In the genomic region with DNA sequence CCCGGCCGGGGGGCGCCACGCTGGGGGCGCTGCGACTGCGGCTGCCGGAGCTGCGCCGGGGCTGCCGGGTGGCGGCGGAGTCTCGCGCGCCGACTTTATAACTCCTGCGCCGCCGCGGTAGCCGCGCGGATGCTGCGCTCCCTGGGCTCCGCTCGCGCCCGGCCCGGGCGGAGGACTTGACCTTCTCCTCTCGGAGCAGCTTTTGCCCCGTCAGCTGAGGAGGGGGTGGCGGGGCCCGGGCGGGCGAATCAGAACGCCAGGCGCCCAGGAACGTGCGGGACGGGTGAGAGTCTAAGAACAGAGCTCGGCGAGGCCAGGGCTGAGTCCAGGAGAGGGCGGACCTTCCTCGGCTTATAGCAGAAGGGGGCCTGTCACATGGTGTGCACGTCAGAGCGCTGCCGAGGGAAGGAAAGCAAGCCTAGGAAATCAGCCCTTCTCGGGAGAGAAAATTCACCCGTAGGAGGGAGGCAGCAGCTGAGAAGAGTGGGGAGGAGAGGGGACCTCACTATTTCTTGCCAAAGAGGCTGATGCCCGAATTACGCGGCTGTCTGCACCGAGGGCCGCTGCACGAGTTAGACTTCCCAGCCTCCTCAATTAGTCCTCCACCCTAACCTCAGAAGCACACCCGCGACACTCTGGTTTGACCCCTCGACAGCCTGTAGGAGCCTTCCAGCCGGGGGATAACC, we compare ENCODE assay signal across 1 cellular context.
TF ChIP-seq lines count a peak whose summit lies in the region.

A gene (minus strand): TSS at position 327 of the 686 bp plus-strand sequence. CDS start 415 bp downstream, outside the sequence.

TF ChIP-seq in HepG2, 621 proteins besides CTCF, POLR2A, EP300 and RAD21 (continued from another document and continues in another):
- TF ChIP-seq, protein P1, sequence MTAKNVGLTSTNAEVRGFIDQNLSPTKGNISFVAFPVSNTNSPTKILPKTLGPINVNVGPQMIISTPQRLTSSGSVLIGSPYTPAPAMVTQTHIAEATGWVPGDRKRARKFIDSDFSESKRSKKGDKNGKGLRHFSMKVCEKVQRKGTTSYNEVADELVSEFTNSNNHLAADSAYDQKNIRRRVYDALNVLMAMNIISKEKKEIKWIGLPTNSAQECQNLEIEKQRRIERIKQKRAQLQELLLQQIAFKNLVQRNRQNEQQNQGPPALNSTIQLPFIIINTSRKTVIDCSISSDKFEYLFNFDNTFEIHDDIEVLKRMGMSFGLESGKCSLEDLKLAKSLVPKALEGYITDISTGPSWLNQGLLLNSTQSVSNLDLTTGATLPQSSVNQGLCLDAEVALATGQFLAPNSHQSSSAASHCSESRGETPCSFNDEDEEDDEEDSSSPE (CRISPR knock-in tag; IDR thresholded peaks at IDR 0.05) = peak; percentile 54
- TF ChIP-seq FOXJ3 (CRISPR knock-in tag; IDR thresholded peaks at IDR 0.05; ENCODE audit: borderline replicate concordance) (no peak), CBX2 (IDR thresholded peaks at IDR 0.05; ENCODE audit: low read depth, low read length) (no peak), CBX2 (CRISPR knock-in tag; IDR thresholded peaks at IDR 0.05; ENCODE audit: low read depth) (peak; percentile 71), SPEN (CRISPR knock-in tag; IDR thresholded peaks at IDR 0.05; ENCODE audit: low read depth) (no peak), FOXK1 (CRISPR knock-in tag; IDR thresholded peaks at IDR 0.05; ENCODE audit: borderline replicate concordance, low read depth) (no peak), TCF7L2 (IDR thresholded peaks at IDR 0.05; ENCODE audit: low read depth, low read length) (no peak), BRCA1 (CRISPR knock-in tag; IDR thresholded peaks at IDR 0.05) (no peak), ZNF557 (CRISPR knock-in tag; IDR thresholded peaks at IDR 0.05) (no peak), HOXA7 (CRISPR knock-in tag; IDR thresholded peaks at IDR 0.05) (no peak), ZFX (CRISPR knock-in tag; IDR thresholded peaks at IDR 0.05; ENCODE audit: low read depth) (0 out of 2 replicates have a peak, but pooled peaks have one; percentile 28), ZNF263 (CRISPR knock-in tag; IDR thresholded peaks at IDR 0.05) (no peak; the same call in 1 of the 2 replicates), KLF15 (CRISPR knock-in tag; IDR thresholded peaks at IDR 0.05; ENCODE audit: borderline replicate concordance) (no peak), SALL2 (CRISPR knock-in tag; IDR thresholded peaks at IDR 0.05) (0 out of 2 replicates have a peak, but pooled peaks have one; percentile 23), KLF9 (CRISPR knock-in tag; IDR thresholded peaks at IDR 0.05; ENCODE audit: low read depth) (no peak), ZIK1 (CRISPR knock-in tag; IDR thresholded peaks at IDR 0.05; ENCODE audit: borderline replicate concordance, low read depth) (no peak), ZBTB42 (CRISPR knock-in tag; IDR thresholded peaks at IDR 0.05) (no peak), HOXA9 (CRISPR knock-in tag; IDR thresholded peaks at IDR 0.05; ENCODE audit: borderline replicate concordance) (no peak), CCDC6 (CRISPR knock-in tag; IDR thresholded peaks at IDR 0.05) (peak; percentile 41; the same call in 1 of the 2 replicates), ZNF234 (CRISPR knock-in tag; conservative IDR thresholded peaks at IDR 0.05) (no peak), CENPX (CRISPR knock-in tag; IDR thresholded peaks at IDR 0.05) (no peak), ZFP37 (CRISPR knock-in tag; IDR thresholded peaks at IDR 0.05; ENCODE audit: borderline replicate concordance) (no peak), HDAC6 (IDR thresholded peaks at IDR 0.05; ENCODE audit: low read depth, low read length) (no peak), AGO2 (optimal IDR thresholded peaks at IDR 0.05; ENCODE audit: low read depth, low read length) (no peak), ZNF644 (CRISPR knock-in tag; IDR thresholded peaks at IDR 0.05; ENCODE audit: low read depth) (no peak), ZNF550 (CRISPR knock-in tag; IDR thresholded peaks at IDR 0.05; ENCODE audit: borderline replicate concordance) (no peak)
- TF ChIP-seq, protein P2, sequence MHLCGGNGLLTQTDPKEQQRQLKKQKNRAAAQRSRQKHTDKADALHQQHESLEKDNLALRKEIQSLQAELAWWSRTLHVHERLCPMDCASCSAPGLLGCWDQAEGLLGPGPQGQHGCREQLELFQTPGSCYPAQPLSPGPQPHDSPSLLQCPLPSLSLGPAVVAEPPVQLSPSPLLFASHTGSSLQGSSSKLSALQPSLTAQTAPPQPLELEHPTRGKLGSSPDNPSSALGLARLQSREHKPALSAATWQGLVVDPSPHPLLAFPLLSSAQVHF (CRISPR knock-in tag; IDR thresholded peaks at IDR 0.05) = no peak
- TF ChIP-seq, protein P3, sequence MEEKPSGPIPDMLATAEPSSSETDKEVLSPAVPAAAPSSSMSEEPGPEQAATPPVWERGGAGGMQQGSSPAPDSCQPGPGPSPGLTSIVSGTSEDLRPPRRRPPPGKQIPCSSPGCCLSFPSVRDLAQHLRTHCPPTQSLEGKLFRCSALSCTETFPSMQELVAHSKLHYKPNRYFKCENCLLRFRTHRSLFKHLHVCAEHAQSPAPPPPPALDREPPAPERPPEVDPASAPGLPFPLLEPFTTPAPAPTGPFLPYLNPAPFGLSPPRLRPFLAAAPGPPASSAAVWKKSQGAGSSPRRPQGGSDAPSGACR (CRISPR knock-in tag; IDR thresholded peaks at IDR 0.05) = no peak
- TF ChIP-seq, protein P4, sequence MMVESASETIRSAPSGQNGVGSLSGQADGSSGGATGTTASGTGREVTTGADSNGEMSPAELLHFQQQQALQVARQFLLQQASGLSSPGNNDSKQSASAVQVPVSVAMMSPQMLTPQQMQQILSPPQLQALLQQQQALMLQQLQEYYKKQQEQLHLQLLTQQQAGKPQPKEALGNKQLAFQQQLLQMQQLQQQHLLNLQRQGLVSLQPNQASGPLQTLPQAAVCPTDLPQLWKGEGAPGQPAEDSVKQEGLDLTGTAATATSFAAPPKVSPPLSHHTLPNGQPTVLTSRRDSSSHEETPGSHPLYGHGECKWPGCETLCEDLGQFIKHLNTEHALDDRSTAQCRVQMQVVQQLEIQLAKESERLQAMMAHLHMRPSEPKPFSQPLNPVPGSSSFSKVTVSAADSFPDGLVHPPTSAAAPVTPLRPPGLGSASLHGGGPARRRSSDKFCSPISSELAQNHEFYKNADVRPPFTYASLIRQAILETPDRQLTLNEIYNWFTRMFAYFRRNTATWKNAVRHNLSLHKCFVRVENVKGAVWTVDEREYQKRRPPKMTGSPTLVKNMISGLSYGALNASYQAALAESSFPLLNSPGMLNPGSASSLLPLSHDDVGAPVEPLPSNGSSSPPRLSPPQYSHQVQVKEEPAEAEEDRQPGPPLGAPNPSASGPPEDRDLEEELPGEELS (CRISPR knock-in tag; IDR thresholded peaks at IDR 0.05) = no peak
- TF ChIP-seq, protein P5, sequence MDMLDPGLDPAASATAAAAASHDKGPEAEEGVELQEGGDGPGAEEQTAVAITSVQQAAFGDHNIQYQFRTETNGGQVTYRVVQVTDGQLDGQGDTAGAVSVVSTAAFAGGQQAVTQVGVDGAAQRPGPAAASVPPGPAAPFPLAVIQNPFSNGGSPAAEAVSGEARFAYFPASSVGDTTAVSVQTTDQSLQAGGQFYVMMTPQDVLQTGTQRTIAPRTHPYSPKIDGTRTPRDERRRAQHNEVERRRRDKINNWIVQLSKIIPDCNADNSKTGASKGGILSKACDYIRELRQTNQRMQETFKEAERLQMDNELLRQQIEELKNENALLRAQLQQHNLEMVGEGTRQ (IDR thresholded peaks at IDR 0.05; ENCODE audit: low read depth, low read length) = peak; percentile 58
- TF ChIP-seq, protein P5 (CRISPR knock-in tag; IDR thresholded peaks at IDR 0.05; ENCODE audit: borderline replicate concordance) = peak; percentile 49; the same call in 1 of the 2 replicates
- TF ChIP-seq, protein P6, sequence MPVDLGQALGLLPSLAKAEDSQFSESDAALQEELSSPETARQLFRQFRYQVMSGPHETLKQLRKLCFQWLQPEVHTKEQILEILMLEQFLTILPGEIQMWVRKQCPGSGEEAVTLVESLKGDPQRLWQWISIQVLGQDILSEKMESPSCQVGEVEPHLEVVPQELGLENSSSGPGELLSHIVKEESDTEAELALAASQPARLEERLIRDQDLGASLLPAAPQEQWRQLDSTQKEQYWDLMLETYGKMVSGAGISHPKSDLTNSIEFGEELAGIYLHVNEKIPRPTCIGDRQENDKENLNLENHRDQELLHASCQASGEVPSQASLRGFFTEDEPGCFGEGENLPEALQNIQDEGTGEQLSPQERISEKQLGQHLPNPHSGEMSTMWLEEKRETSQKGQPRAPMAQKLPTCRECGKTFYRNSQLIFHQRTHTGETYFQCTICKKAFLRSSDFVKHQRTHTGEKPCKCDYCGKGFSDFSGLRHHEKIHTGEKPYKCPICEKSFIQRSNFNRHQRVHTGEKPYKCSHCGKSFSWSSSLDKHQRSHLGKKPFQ (CRISPR knock-in tag; IDR thresholded peaks at IDR 0.05; ENCODE audit: insufficient replicate concordance) = no peak
- TF ChIP-seq, protein P7, sequence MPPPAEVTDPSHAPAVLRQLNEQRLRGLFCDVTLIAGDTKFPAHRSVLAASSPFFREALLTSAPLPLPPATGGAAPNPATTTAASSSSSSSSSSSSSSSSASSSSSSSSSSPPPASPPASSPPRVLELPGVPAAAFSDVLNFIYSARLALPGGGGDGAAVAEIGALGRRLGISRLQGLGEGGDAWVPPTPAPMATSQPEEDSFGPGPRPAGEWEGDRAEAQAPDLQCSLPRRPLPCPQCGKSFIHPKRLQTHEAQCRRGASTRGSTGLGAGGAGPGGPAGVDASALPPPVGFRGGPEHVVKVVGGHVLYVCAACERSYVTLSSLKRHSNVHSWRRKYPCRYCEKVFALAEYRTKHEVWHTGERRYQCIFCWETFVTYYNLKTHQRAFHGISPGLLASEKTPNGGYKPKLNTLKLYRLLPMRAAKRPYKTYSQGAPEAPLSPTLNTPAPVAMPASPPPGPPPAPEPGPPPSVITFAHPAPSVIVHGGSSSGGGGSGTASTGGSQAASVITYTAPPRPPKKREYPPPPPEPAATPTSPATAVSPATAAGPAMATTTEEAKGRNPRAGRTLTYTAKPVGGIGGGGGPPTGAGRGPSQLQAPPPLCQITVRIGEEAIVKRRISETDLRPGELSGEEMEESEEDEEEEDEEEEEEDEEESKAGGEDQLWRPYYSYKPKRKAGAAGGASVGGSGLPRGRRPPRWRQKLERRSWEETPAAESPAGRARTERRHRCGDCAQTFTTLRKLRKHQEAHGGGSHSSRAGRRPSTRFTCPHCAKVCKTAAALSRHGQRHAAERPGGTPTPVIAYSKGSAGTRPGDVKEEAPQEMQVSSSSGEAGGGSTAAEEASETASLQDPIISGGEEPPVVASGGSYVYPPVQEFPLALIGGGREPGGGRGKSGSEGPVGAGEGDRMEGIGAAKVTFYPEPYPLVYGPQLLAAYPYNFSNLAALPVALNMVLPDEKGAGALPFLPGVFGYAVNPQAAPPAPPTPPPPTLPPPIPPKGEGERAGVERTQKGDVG (CRISPR knock-in tag; IDR thresholded peaks at IDR 0.05; ENCODE audit: borderline replicate concordance) = no peak
- TF ChIP-seq, protein P8, sequence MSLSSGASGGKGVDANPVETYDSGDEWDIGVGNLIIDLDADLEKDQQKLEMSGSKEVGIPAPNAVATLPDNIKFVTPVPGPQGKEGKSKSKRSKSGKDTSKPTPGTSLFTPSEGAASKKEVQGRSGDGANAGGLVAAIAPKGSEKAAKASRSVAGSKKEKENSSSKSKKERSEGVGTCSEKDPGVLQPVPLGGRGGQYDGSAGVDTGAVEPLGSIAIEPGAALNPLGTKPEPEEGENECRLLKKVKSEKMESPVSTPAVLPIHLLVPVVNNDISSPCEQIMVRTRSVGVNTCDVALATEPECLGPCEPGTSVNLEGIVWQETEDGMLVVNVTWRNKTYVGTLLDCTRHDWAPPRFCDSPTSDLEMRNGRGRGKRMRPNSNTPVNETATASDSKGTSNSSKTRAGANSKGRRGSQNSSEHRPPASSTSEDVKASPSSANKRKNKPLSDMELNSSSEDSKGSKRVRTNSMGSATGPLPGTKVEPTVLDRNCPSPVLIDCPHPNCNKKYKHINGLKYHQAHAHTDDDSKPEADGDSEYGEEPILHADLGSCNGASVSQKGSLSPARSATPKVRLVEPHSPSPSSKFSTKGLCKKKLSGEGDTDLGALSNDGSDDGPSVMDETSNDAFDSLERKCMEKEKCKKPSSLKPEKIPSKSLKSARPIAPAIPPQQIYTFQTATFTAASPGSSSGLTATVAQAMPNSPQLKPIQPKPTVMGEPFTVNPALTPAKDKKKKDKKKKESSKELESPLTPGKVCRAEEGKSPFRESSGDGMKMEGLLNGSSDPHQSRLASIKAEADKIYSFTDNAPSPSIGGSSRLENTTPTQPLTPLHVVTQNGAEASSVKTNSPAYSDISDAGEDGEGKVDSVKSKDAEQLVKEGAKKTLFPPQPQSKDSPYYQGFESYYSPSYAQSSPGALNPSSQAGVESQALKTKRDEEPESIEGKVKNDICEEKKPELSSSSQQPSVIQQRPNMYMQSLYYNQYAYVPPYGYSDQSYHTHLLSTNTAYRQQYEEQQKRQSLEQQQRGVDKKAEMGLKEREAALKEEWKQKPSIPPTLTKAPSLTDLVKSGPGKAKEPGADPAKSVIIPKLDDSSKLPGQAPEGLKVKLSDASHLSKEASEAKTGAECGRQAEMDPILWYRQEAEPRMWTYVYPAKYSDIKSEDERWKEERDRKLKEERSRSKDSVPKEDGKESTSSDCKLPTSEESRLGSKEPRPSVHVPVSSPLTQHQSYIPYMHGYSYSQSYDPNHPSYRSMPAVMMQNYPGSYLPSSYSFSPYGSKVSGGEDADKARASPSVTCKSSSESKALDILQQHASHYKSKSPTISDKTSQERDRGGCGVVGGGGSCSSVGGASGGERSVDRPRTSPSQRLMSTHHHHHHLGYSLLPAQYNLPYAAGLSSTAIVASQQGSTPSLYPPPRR (CRISPR knock-in tag; IDR thresholded peaks at IDR 0.05; ENCODE audit: borderline replicate concordance) = no peak
